6 cellular contexts compared by ENCODE assay signal in the genomic region with DNA sequence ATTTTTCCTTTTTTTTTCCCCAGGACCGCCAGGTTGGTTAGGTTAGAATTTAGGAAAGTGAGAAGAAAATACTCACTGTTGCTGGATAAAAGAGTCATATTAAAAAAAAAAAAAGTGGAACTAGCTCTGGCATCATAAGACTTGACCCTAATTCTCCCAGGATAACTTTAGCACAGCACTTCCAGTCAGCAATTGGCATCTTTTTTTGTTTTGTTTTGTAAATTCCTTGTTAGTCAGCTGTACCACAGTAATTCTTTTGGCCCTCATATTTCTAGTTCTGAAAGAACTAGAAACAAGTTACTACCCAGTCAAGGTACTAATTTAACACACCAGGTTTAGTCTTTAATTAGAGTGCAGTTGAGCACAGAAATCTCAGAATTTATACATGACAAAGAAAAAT.
"Had no signal": no experiment of that assay in that cellular context is flagged by ENCODE, and none has a peak within 500 bp of the region (broad histone marks: within the 10 kb centered on the region; RNA-seq: fewer than 3 reads in every experiment).

No MANE protein-coding gene starts in this region.

- ATAC-seq: K562 had no signal

- H3K27ac ChIP-seq: GM23248 had no signal

- DNase-seq: GM23248, H9, HCEC 1CT, IMR-90, KG1 had no signal

- H3K4me3 ChIP-seq: GM23248, K562 had no signal
